Comparison of ENCODE assay signal across 9 cellular contexts in genomic region chr17:4604111-4604644, GRCh38. TPM values are rescaled to one million over a fixed set of nuclear protein-coding genes. Genes with fewer than 3 reads are reported as not detected.
DNase-seq lines count a peak whose midpoint lies in the region; ATAC-seq and TF ChIP-seq lines count a peak whose summit lies in the region.
"Had no signal": no experiment of that assay in that cellular context is flagged by ENCODE, and none has a peak within 500 bp of the region (broad histone marks: within the 10 kb centered on the region; RNA-seq: fewer than 3 reads in every experiment).

No MANE protein-coding gene starts in this region.

- peaks cover 37% of the 10 kb centered on the region for H3K27me3 Mint-ChIP-seq in dendritic cell treated with granulocyte-macrophage colony-stimulating factor and Interleukin-4, amounts not matched to agents 40 ng/mL and 50 ng/mL, for 4 days
- peaks cover 9% of the 10 kb centered on the region for H3K27me3 Mint-ChIP-seq in neural crest cell (ENCODE audit: low read depth)
- H3K27me3 Mint-ChIP-seq in stimulated activated naive B cell treated with anti-CD40 and anti-IgM and Interleukin-4, amounts not matched to agents 10 μg/mL and 1 μg/mL and 100 μg/mL, for 72 hours, result peaks cover 23 to 44% of the 10 kb centered on the region in 2 donors
- H3K27me3 Mint-ChIP-seq in activated T-cell treated with anti-CD3 and anti-CD28 coated beads, Interleukin-2, amount 50 U/mL, for 24 hours, result peaks cover 15% of the 10 kb centered on the region

- TF ChIP-seq CTCF in neural crest cell (conservative IDR thresholded peaks at IDR 0.05), result no peak

- no peak for ATAC-seq in HG03378 (IDR thresholded peaks at IDR 0.05; ENCODE audit: unreplicated experiment)
- ATAC-seq in stimulated activated naive B cell treated with anti-CD40 and anti-IgM and Interleukin-4, amounts not matched to agents 10 μg/mL and 1 μg/mL and 100 μg/mL, for 72 hours (replicated peaks), result no peak

- DNase-seq in EH (ENCODE audit: low read depth) (peak; percentile 62), NCI-H2227 treated with DMSO at 0.1 percent for 48 hours (lab: John Stamatoyannopoulos, UW) (peak; percentile 24), neural crest cell (ENCODE audit: low read depth, low spot score) (no peak), head of caudate nucleus (no peak)
- DNase-seq in stimulated activated naive B cell treated with anti-CD40 and anti-IgM and Interleukin-4, amounts not matched to agents 10 μg/mL and 1 μg/mL and 100 μg/mL, for 72 hours, result no peak
- DNase-seq in activated T-cell treated with anti-CD3 and anti-CD28 coated beads, Interleukin-2, amount 50 U/mL, for 24 hours, result no peak
- DNase-seq: hypothalamus had no signal

- H3K36me3 Mint-ChIP-seq in dendritic cell treated with granulocyte-macrophage colony-stimulating factor and Interleukin-4, amounts not matched to agents 40 ng/mL and 50 ng/mL, for 4 days (ENCODE audit: low read depth), result no peaks in the 10 kb centered on the region
- no peaks in the 10 kb centered on the region for H3K36me3 Mint-ChIP-seq in neural crest cell (ENCODE audit: low read depth)
- H3K36me3 Mint-ChIP-seq in stimulated activated naive B cell treated with anti-CD40 and anti-IgM and Interleukin-4, amounts not matched to agents 10 μg/mL and 1 μg/mL and 100 μg/mL, for 72 hours, result no peaks in the 10 kb centered on the region
- H3K36me3 Mint-ChIP-seq in activated T-cell treated with anti-CD3 and anti-CD28 coated beads, Interleukin-2, amount 50 U/mL, for 24 hours (ENCODE audit: low read depth), result no peaks in the 10 kb centered on the region

- peak overlapping the region; percentile 21 for H3K27ac Mint-ChIP-seq in dendritic cell treated with granulocyte-macrophage colony-stimulating factor and Interleukin-4, amounts not matched to agents 40 ng/mL and 50 ng/mL, for 4 days
- no peak overlapping the region for H3K27ac Mint-ChIP-seq in neural crest cell (ENCODE audit: unreplicated experiment)
- H3K27ac Mint-ChIP-seq in stimulated activated naive B cell treated with anti-CD40 and anti-IgM and Interleukin-4, amounts not matched to agents 10 μg/mL and 1 μg/mL and 100 μg/mL, for 72 hours, result no peak overlapping the region
- H3K27ac Mint-ChIP-seq in activated T-cell treated with anti-CD3 and anti-CD28 coated beads, Interleukin-2, amount 50 U/mL, for 24 hours, result no peak overlapping the region

- no peak overlapping the region for H3K4me3 Mint-ChIP-seq in dendritic cell treated with granulocyte-macrophage colony-stimulating factor and Interleukin-4, amounts not matched to agents 40 ng/mL and 50 ng/mL, for 4 days
- peak overlapping the region; percentile 21 for H3K4me3 Mint-ChIP-seq in neural crest cell
- H3K4me3 Mint-ChIP-seq in stimulated activated naive B cell treated with anti-CD40 and anti-IgM and Interleukin-4, amounts not matched to agents 10 μg/mL and 1 μg/mL and 100 μg/mL, for 72 hours, result no peak overlapping the region
- no peak overlapping the region for H3K4me3 Mint-ChIP-seq in activated T-cell treated with anti-CD3 and anti-CD28 coated beads, Interleukin-2, amount 50 U/mL, for 24 hours

- intact Hi-C loops in dendritic cell treated with granulocyte-macrophage colony-stimulating factor and Interleukin-4, amounts not matched to agents 40 ng/mL and 50 ng/mL, for 4 days (cut with micrococcal nuclease), result no loop called here
- intact Hi-C loops in head of caudate nucleus (cut with DNase I), result no loop called here

- H3K9me3 Mint-ChIP-seq in dendritic cell treated with granulocyte-macrophage colony-stimulating factor and Interleukin-4, amounts not matched to agents 40 ng/mL and 50 ng/mL, for 4 days, result no peaks in the 10 kb centered on the region
- H3K9me3 Mint-ChIP-seq in neural crest cell, result no peaks in the 10 kb centered on the region
- H3K9me3 Mint-ChIP-seq in stimulated activated naive B cell treated with anti-CD40 and anti-IgM and Interleukin-4, amounts not matched to agents 10 μg/mL and 1 μg/mL and 100 μg/mL, for 72 hours, result no peaks in the 10 kb centered on the region
- H3K9me3 Mint-ChIP-seq in activated T-cell treated with anti-CD3 and anti-CD28 coated beads, Interleukin-2, amount 50 U/mL, for 24 hours, result no peaks in the 10 kb centered on the region

- peaks cover 31% of the 10 kb centered on the region for H3K4me1 Mint-ChIP-seq in dendritic cell treated with granulocyte-macrophage colony-stimulating factor and Interleukin-4, amounts not matched to agents 40 ng/mL and 50 ng/mL, for 4 days (ENCODE audit: low read depth)
- peaks cover 30% of the 10 kb centered on the region for H3K4me1 Mint-ChIP-seq in neural crest cell
- H3K4me1 Mint-ChIP-seq in stimulated activated naive B cell treated with anti-CD40 and anti-IgM and Interleukin-4, amounts not matched to agents 10 μg/mL and 1 μg/mL and 100 μg/mL, for 72 hours, result peaks cover 5 to 14% of the 10 kb centered on the region in 2 donors
- peaks cover 6% of the 10 kb centered on the region for H3K4me1 Mint-ChIP-seq in activated T-cell treated with anti-CD3 and anti-CD28 coated beads, Interleukin-2, amount 50 U/mL, for 24 hours (ENCODE audit: low read depth)

RNA-seq across cellular contexts. Expression of gene SMTNL2, which starts 19.8 kb away (rescaled TPM):
- 1.1 and 1.4 TPM in 2 replicates for total RNA-seq in neural crest cell

RNA-seq across cellular contexts. Expression of gene ALOX15, which starts 37.3 kb away (rescaled TPM):
- 0.33 and 0.41 TPM in 2 replicates for total RNA-seq in neural crest cell

RNA-seq across cellular contexts. Expression of gene GGT6, which starts 43.8 kb away (rescaled TPM):
- total RNA-seq in neural crest cell, result not detected in 2 replicates

RNA-seq across cellular contexts. Expression of gene MYBBP1A, which starts 49.0 kb away (rescaled TPM):
- 67.0 and 69.3 TPM in 2 replicates for total RNA-seq in neural crest cell

Comparison
In these comparisons a context has a peak if more than half of its experiments do, and no peak if none do; other contexts are left out.
1. DNase-seq: peak in EH (single experiment) and NCI-H2227 treated with DMSO at 0.1 percent for 48 hours (single experiment); none in neural crest cell (single experiment), stimulated activated naive B cell treated with anti-CD40 and anti-IgM and Interleukin-4, amounts not matched to agents 10 μg/mL and 1 μg/mL and 100 μg/mL, for 72 hours (single experiment), activated T-cell treated with anti-CD3 and anti-CD28 coated beads, Interleukin-2, amount 50 U/mL, for 24 hours (single experiment) and head of caudate nucleus (0 of 42).